17 cellular contexts compared by ENCODE assay signal in the genomic region with DNA sequence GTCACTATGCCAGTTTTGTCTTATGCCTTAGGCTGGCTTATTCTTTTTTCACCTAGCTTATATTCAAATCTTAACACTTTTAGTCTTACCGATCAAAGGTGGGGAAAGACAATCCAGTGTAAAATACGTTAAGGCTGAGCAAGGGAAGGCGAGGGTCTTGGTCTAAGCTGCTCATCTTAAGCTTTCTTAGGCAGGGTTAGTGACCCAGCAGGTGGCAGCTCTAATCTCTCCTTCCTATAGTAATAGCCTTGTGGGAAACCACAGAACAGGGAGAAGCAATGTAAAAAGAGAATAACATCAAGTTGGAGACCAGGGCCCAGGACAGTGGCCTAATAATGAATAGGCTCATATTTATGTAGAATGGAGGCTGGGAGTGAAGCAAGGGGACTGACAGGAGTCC.
"Had no signal": no experiment of that assay in that cellular context is flagged by ENCODE, and none has a peak within 500 bp of the region (broad histone marks: within the 10 kb centered on the region; RNA-seq: fewer than 3 reads in every experiment).

No MANE protein-coding gene starts in this region.

- H3K27me3 ChIP-seq: transverse colon had no signal

- H3K4me1 Mint-ChIP-seq: mesothelial cell of epicardium; stimulated activated effector memory CD8-positive, alpha-beta T cell treated with anti-CD3 and anti-CD28 coated beads, Interleukin-12 subunit alpha, Interleukin-12 subunit beta, amount 100 ng/mL, for 72 hours had no signal

- H3K4me3 Mint-ChIP-seq: activated CD4-positive, alpha-beta memory T cell treated with anti-CD3 and anti-CD28 coated beads for 36 hours; activated naive CD4-positive, alpha-beta T cell treated with anti-CD3 and anti-CD28 coated beads, Interleukin-2, amount 50 U/mL, for 24 hours; activated T-helper 1 cell treated with anti-CD3 and anti-CD28 coated beads, Interleukin-12 subunit alpha, Interleukin-12 subunit beta, Interleukin-2, Interleukin-4 antibody, amounts not matched to agents 30 ng/mL and 10 ng/mL and 1 ng/mL, durations not matched to agents 14 hours and 24 hours and 36 hours; dendritic cell treated with granulocyte-macrophage colony-stimulating factor and Interleukin-4, amounts not matched to agents 40 ng/mL and 50 ng/mL, for 4 days; effector memory CD8-positive, alpha-beta T cell; mesothelial cell of epicardium; stimulated activated effector memory CD8-positive, alpha-beta T cell treated with anti-CD3 and anti-CD28 coated beads, Interleukin-12 subunit alpha, Interleukin-12 subunit beta, amount 100 ng/mL, for 72 hours; T-helper 17 cell had no signal

- H3K27ac ChIP-seq: transverse colon had no signal

- H3K4me1 ChIP-seq: transverse colon had no signal

- H3K27me3 Mint-ChIP-seq: activated CD4-positive, alpha-beta memory T cell treated with anti-CD3 and anti-CD28 coated beads for 36 hours; activated naive CD4-positive, alpha-beta T cell treated with anti-CD3 and anti-CD28 coated beads, Interleukin-2, amount 50 U/mL, for 24 hours; dendritic cell treated with granulocyte-macrophage colony-stimulating factor and Interleukin-4, amounts not matched to agents 40 ng/mL and 50 ng/mL, for 4 days; effector memory CD8-positive, alpha-beta T cell; progenitor cell of endocrine pancreas; T-helper 17 cell had no signal

- H3K9me3 ChIP-seq: transverse colon had no signal

- H3K27ac Mint-ChIP-seq: activated CD4-positive, alpha-beta memory T cell treated with anti-CD3 and anti-CD28 coated beads for 36 hours; activated naive CD4-positive, alpha-beta T cell treated with anti-CD3 and anti-CD28 coated beads, Interleukin-2, amount 50 U/mL, for 24 hours; activated T-helper 1 cell treated with anti-CD3 and anti-CD28 coated beads, Interleukin-12 subunit alpha, Interleukin-12 subunit beta, Interleukin-2, Interleukin-4 antibody, amounts not matched to agents 30 ng/mL and 10 ng/mL and 1 ng/mL, durations not matched to agents 14 hours and 24 hours and 36 hours; dendritic cell treated with granulocyte-macrophage colony-stimulating factor and Interleukin-4, amounts not matched to agents 40 ng/mL and 50 ng/mL, for 4 days; mesothelial cell of epicardium; stimulated activated effector memory CD8-positive, alpha-beta T cell treated with anti-CD3 and anti-CD28 coated beads, Interleukin-12 subunit alpha, Interleukin-12 subunit beta, amount 100 ng/mL, for 72 hours had no signal

- H3K4me3 ChIP-seq: smooth muscle cell, transverse colon had no signal

- DNase-seq: activated CD4-positive, alpha-beta memory T cell treated with anti-CD3 and anti-CD28 coated beads for 36 hours; activated CD8-positive, alpha-beta memory T cell treated with anti-CD3 and anti-CD28 coated beads, Interleukin-2, amount 50 U/mL, for 4 hours; cerebellar nuclear complex; effector memory CD8-positive, alpha-beta T cell; erythroblast; hippocampal formation; nucleus accumbens; right cardiac atrium; T-helper 17 cell; transverse colon had no signal

- H3K9me3 Mint-ChIP-seq: activated CD4-positive, alpha-beta memory T cell treated with anti-CD3 and anti-CD28 coated beads for 36 hours; activated naive CD4-positive, alpha-beta T cell treated with anti-CD3 and anti-CD28 coated beads, Interleukin-2, amount 50 U/mL, for 24 hours; activated T-helper 1 cell treated with anti-CD3 and anti-CD28 coated beads, Interleukin-12 subunit alpha, Interleukin-12 subunit beta, Interleukin-2, Interleukin-4 antibody, amounts not matched to agents 30 ng/mL and 10 ng/mL and 1 ng/mL, durations not matched to agents 14 hours and 24 hours and 36 hours; dendritic cell treated with granulocyte-macrophage colony-stimulating factor and Interleukin-4, amounts not matched to agents 40 ng/mL and 50 ng/mL, for 4 days; effector memory CD8-positive, alpha-beta T cell; mesothelial cell of epicardium; stimulated activated effector memory CD8-positive, alpha-beta T cell treated with anti-CD3 and anti-CD28 coated beads, Interleukin-12 subunit alpha, Interleukin-12 subunit beta, amount 100 ng/mL, for 72 hours had no signal
